ENCODE assay signal across 20 cellular contexts in genomic region chr7:128357366-128357662, GRCh38. TPM values are rescaled to one million over a fixed set of nuclear protein-coding genes. Genes with fewer than 3 reads are reported as not detected.
DNase-seq lines count a peak whose midpoint lies in the region; TF ChIP-seq lines count a peak whose summit lies in the region.
"Had no signal": no experiment of that assay in that cellular context is flagged by ENCODE, and none has a peak within 500 bp of the region (broad histone marks: within the 10 kb centered on the region; RNA-seq: fewer than 3 reads in every experiment).

No MANE protein-coding gene starts in this region.

- H3K9me3 Mint-ChIP-seq in MCF 10A (ENCODE audit: unreplicated experiment): no peaks in the 10 kb centered on the region
- H3K9me3 Mint-ChIP-seq: CD4-positive, alpha-beta memory T cell had no signal

- H3K27me3 Mint-ChIP-seq in MCF 10A (ENCODE audit: insufficient read depth, unreplicated experiment): peaks cover 32% of the 10 kb centered on the region

- H3K4me3 ChIP-seq in breast epithelium (no peak overlapping the region), PC-9 (no peak overlapping the region), osteoblast (ENCODE audit: insufficient read depth, low read length) (no peak overlapping the region)
- H3K4me3 ChIP-seq: HAP-1 had no signal

- no peak for TF ChIP-seq POLR2A in breast epithelium (IDR thresholded peaks at IDR 0.05)

- H3K4me3 Mint-ChIP-seq in MCF 10A (ENCODE audit: unreplicated experiment): no peak overlapping the region
- H3K4me3 Mint-ChIP-seq: B cell; CD4-positive, alpha-beta memory T cell had no signal

- no peaks in the 10 kb centered on the region for H3K36me3 Mint-ChIP-seq in MCF 10A (ENCODE audit: insufficient read depth, unreplicated experiment)
- H3K36me3 Mint-ChIP-seq: CD4-positive, alpha-beta memory T cell had no signal

- H3K79me2 ChIP-seq in PC-9 (ENCODE audit: low read depth): no peaks in the 10 kb centered on the region
- H3K79me2 ChIP-seq in osteoblast (ENCODE audit: insufficient read depth, low read length): no peaks in the 10 kb centered on the region

- H2AFZ ChIP-seq in PC-9: 0 out of 2 replicates have a peak overlapping the region, but pooled peaks have one; percentile 7
- no peak overlapping the region for H2AFZ ChIP-seq in osteoblast (ENCODE audit: low read length)

- H3K36me3 ChIP-seq in breast epithelium (no peaks in the 10 kb centered on the region), PC-9 (ENCODE audit: low read depth) (0 out of 2 replicates have a peak, but pooled peaks cover 4% of the 10 kb centered on the region), osteoblast (ENCODE audit: insufficient read depth, low read length) (no peaks in the 10 kb centered on the region)
- H3K36me3 ChIP-seq: HAP-1 had no signal

- H3K4me1 ChIP-seq in breast epithelium (peaks cover 0 to 4% of the 10 kb centered on the region in 2 donors), PC-9 (replicated peaks; ENCODE audit: insufficient read depth) (peaks cover 36% of the 10 kb centered on the region), osteoblast (ENCODE audit: insufficient read depth, low read length) (peaks cover 5% of the 10 kb centered on the region)

- no peak for DNase-seq in MCF 10A (ENCODE audit: unreplicated experiment)
- DNase-seq in breast epithelium (ENCODE audit: low spot score in 2 of 2): no peak
- DNase-seq in PC-9: peak; percentile 53 to 84
- DNase-seq in islet precursor cell: peak; percentile 98
- DNase-seq in osteoblast (ENCODE audit: insufficient read length, low spot score, missing footprints): peak; percentile 66
- no peak for DNase-seq in T-helper 1 cell
- no peak for DNase-seq in GOT3 (lab: John Stamatoyannopoulos, UW)
- no peak for DNase-seq in middle frontal gyrus (ENCODE audit: extremely low spot score, low spot score)
- DNase-seq: Calu3; CD4-positive, alpha-beta memory T cell; MV-4-11; NCI-H1417 treated with DMSO at 0.1 percent for 48 hours; NCI-H1930; NCI-H446; NCI-H69; NK-92 treated with Interleukin-12 subunit alpha and Interleukin-12 subunit beta, amount 100 ng/mL, for 24 hours; SHP77 had no signal

- intact Hi-C loops in MCF 10A (cut with micrococcal nuclease) (no loop called here), breast epithelium (cut with DNase I; ENCODE audit: low total_unique reads) (no loop called here), PC-9 (cut with micrococcal nuclease; ENCODE audit: unreplicated experiment) (no loop called here)

- H3K4me2 ChIP-seq in PC-9 (peak overlapping the region; percentile 65), osteoblast (ENCODE audit: insufficient read depth, low read length) (no peak overlapping the region)

- H3K27ac ChIP-seq in breast epithelium: no peak overlapping the region
- H3K27ac ChIP-seq in PC-9: peak overlapping the region; percentile 69
- H3K27ac ChIP-seq in osteoblast (ENCODE audit: low read depth, low read length): no peak overlapping the region
- H3K27ac ChIP-seq: 22Rv1 had no signal

- peaks cover 6% of the 10 kb centered on the region for H3K4me1 Mint-ChIP-seq in MCF 10A (ENCODE audit: insufficient read depth, unreplicated experiment)

- H3F3A ChIP-seq in PC-9 (ENCODE audit: insufficient read depth, low read depth): peaks cover 8% of the 10 kb centered on the region; the same call in 1 of the 2 replicates

- H3K27me3 ChIP-seq in breast epithelium (peaks cover 0 to 14% of the 10 kb centered on the region in 2 donors), PC-9 (ENCODE audit: insufficient read depth, low read depth) (peaks cover 7% of the 10 kb centered on the region; the same call in 1 of the 2 replicates), osteoblast (ENCODE audit: insufficient read depth, low read length) (peaks cover 64% of the 10 kb centered on the region)

- peak overlapping the region; percentile 49 for H3K27ac Mint-ChIP-seq in MCF 10A (ENCODE audit: low read depth, unreplicated experiment)
- H3K27ac Mint-ChIP-seq: B cell; CD4-positive, alpha-beta memory T cell had no signal

- CTCF ChIA-PET in MCF 10A (lab: Yijun Ruan, JAX) (interaction anchor here (1.7 to 5.7 kb wide), 3 partner anchors 10 to 41 kb away, joined by 11 to 34 read pairs (median 18); no protein-coding TSS in a partner anchor), PC-9 (lab: Charles Lee) (interaction anchor here (1.2 kb wide), 1 partner anchor 10 kb away, joined by 5 read pairs; no protein-coding TSS in a partner anchor)

- H4K20me1 ChIP-seq in PC-9 (ENCODE audit: insufficient read depth) (no peaks in the 10 kb centered on the region), osteoblast (ENCODE audit: insufficient read depth, low read length) (no peaks in the 10 kb centered on the region)

- no peak for TF ChIP-seq CTCF in MCF 10A (IDR thresholded peaks at IDR 0.05; ENCODE audit: unreplicated experiment)
- no peak for TF ChIP-seq CTCF in breast epithelium (IDR thresholded peaks at IDR 0.05)
- TF ChIP-seq CTCF in PC-9 (conservative IDR thresholded peaks at IDR 0.05): no peak
- no peak for TF ChIP-seq CTCF in osteoblast (IDR thresholded peaks at IDR 0.05; ENCODE audit: extremely low read depth, low read depth, low read length)

- H3K9me3 ChIP-seq in breast epithelium (no peaks in the 10 kb centered on the region), PC-9 (ENCODE audit: insufficient read depth, low read depth) (no peaks in the 10 kb centered on the region), osteoblast (ENCODE audit: low read depth, low read length) (no peaks in the 10 kb centered on the region)
- H3K9me3 ChIP-seq: HAP-1 had no signal

- no peaks in the 10 kb centered on the region for H3K9me2 ChIP-seq in PC-9 (ENCODE audit: insufficient read depth)

- no TSS peak for BruUV-seq in MCF 10A (replicated peaks; lab: Mats Ljungman, UMichigan)
- BruUV-seq in PC-9 (replicated peaks; lab: Mats Ljungman, UMichigan): no TSS peak

- POLR2A ChIA-PET in MCF 10A (lab: Yijun Ruan, JAX) (no interaction called here), PC-9 (lab: Charles Lee; ENCODE audit: unreplicated experiment) (no interaction called here)

RNA-seq across cellular contexts. Expression of gene PRRT4, which starts 4.2 kb away (rescaled TPM):
- total RNA-seq in MCF 10A (2022) (not detected in 2 replicates), breast epithelium (1 to 10 TPM in 1 of 3 donors, under 1 TPM in 2; under 0.01 to 3.8 (median 0.44) TPM), PC-9 (2021) (0.26 and 0.70 TPM in 2 replicates), osteoblast (not detected in 2 replicates)
- total RNA-seq: Calu3 had no signal

RNA-seq across cellular contexts. Expression of gene RBM28, which starts 13.6 kb away (rescaled TPM):
- total RNA-seq in MCF 10A (2022) (61.5 and 63.8 TPM in 2 replicates), breast epithelium (10 to 100 TPM; 28.8 to 47.5 (median 35.7) TPM), PC-9 (2021) (59.6 and 61.1 TPM in 2 replicates), osteoblast (12.1 and 16.6 TPM in 2 replicates)

RNA-seq across cellular contexts. Expression of gene IMPDH1, which starts 52.5 kb away (rescaled TPM):
- total RNA-seq in MCF 10A (2022): 66.4 and 74.0 TPM in 2 replicates
- 10 to 100 TPM; 31.8 to 68.8 (median 58.2) TPM for total RNA-seq in breast epithelium
- 119 and 123 TPM in 2 replicates for total RNA-seq in PC-9 (2021)
- total RNA-seq in osteoblast: 31.5 and 35.8 TPM in 2 replicates

Comparison
In these comparisons a context has a peak if more than half of its experiments do, and no peak if none do; other contexts are left out.
1. DNase-seq: peak in PC-9 (2 of 2), islet precursor cell (single experiment) and osteoblast (single experiment); none in MCF 10A (single experiment), breast epithelium (0 of 2), T-helper 1 cell (0 of 5), GOT3 (single experiment) and middle frontal gyrus (single experiment).